ENCODE assay signal across 39 cellular contexts in genomic region chr16:65822148-65822547, GRCh38.
"Had no signal": no experiment of that assay in that cellular context is flagged by ENCODE, and none has a peak within 500 bp of the region (broad histone marks: within the 10 kb centered on the region; RNA-seq: fewer than 3 reads in every experiment).

No MANE protein-coding gene starts in this region.

- H3K9me3 ChIP-seq: adrenal gland, ascending aorta, body of pancreas had no signal

- H3K36me3 ChIP-seq: adrenal gland, ascending aorta, brain microvascular endothelial cell, breast epithelium, cardiac muscle cell had no signal

- H3K4me1 ChIP-seq: adrenal gland, ascending aorta, body of pancreas, breast epithelium had no signal

- ATAC-seq: activated naive CD4-positive, alpha-beta T cell treated with anti-CD3 and anti-CD28 coated beads, Interleukin-2, amount 50 U/mL, for 72 hours; activated naive CD8-positive, alpha-beta T cell treated with anti-CD3 and anti-CD28 coated beads, Interleukin-2, amount 50 U/mL, for 24 hours; activated T-cell treated with anti-CD3 and anti-CD28 coated beads, Interleukin-2, amount 50 U/mL, for 4 hours; activated T-cell treated with anti-CD3 and anti-CD28 coated beads, Interleukin-2, amount 50 U/mL, for 72 hours; activated T-helper 17 cell treated with anti-CD3 and anti-CD28 coated beads, Interleukin-2, amount 50 U/mL, for 72 hours; body of pancreas had no signal

- H3K4me3 Mint-ChIP-seq: activated naive CD4-positive, alpha-beta T cell treated with anti-CD3 and anti-CD28 coated beads for 36 hours; activated naive CD4-positive, alpha-beta T cell treated with anti-CD3 and anti-CD28 coated beads, Interleukin-2, amount 10 ng/mL, durations not matched to agents 7 days and 5 days; activated naive CD4-positive, alpha-beta T cell treated with anti-CD3 and anti-CD28 coated beads, Interleukin-2, amount 50 U/mL, for 24 hours; activated naive CD8-positive, alpha-beta T cell; activated naive CD8-positive, alpha-beta T cell treated with anti-CD3 and anti-CD28 coated beads for 36 hours; activated naive CD8-positive, alpha-beta T cell treated with anti-CD3 and anti-CD28 coated beads, Interleukin-2, amount 10 ng/mL, durations not matched to agents 7 days and 5 days; activated naive CD8-positive, alpha-beta T cell treated with anti-CD3 and anti-CD28 coated beads, Interleukin-2, amount 50 U/mL, for 24 hours; activated T-cell treated with anti-CD3 and anti-CD28 coated beads, Interleukin-2, amount 50 U/mL, for 24 hours; activated T-cell treated with anti-CD3 and anti-CD28 coated beads, Interleukin-2, amount 50 U/mL, for 4 hours; activated T-cell treated with anti-CD3 and anti-CD28 coated beads, Interleukin-2, amount 50 U/mL, for 72 hours; activated T-helper 1 cell treated with anti-CD3 and anti-CD28 coated beads, Interleukin-12 subunit alpha, Interleukin-12 subunit beta, Interleukin-2, Interleukin-4 antibody, amounts not matched to agents 30 ng/mL and 10 ng/mL and 1 ng/mL, durations not matched to agents 14 hours and 24 hours and 36 hours; activated T-helper 17 cell treated with anti-CD3 and anti-CD28 coated beads, Interleukin-2, amount 50 U/mL, for 72 hours; brain; central memory CD8-positive, alpha-beta T cell had no signal

- H3K4me3 ChIP-seq: adrenal gland, ascending aorta, body of pancreas, breast epithelium, cardiac muscle cell had no signal

- FAIRE-seq: astrocyte, bronchial epithelial cell had no signal

- H3K27ac ChIP-seq: adrenal gland, ascending aorta, body of pancreas, brain microvascular endothelial cell, breast epithelium, cardiac muscle cell had no signal

- H3K27me3 Mint-ChIP-seq: activated naive CD4-positive, alpha-beta T cell treated with anti-CD3 and anti-CD28 coated beads, Interleukin-2, amount 10 ng/mL, durations not matched to agents 7 days and 5 days; activated naive CD4-positive, alpha-beta T cell treated with anti-CD3 and anti-CD28 coated beads, Interleukin-2, amount 50 U/mL, for 24 hours; activated naive CD8-positive, alpha-beta T cell; activated naive CD8-positive, alpha-beta T cell treated with anti-CD3 and anti-CD28 coated beads, Interleukin-2, amount 10 ng/mL, durations not matched to agents 7 days and 5 days; activated naive CD8-positive, alpha-beta T cell treated with anti-CD3 and anti-CD28 coated beads, Interleukin-2, amount 50 U/mL, for 24 hours; activated T-cell treated with anti-CD3 and anti-CD28 coated beads, Interleukin-2, amount 50 U/mL, for 24 hours; central memory CD8-positive, alpha-beta T cell had no signal

- H3K27ac Mint-ChIP-seq: activated naive CD4-positive, alpha-beta T cell treated with anti-CD3 and anti-CD28 coated beads for 36 hours; activated naive CD4-positive, alpha-beta T cell treated with anti-CD3 and anti-CD28 coated beads, Interleukin-2, amount 10 ng/mL, durations not matched to agents 7 days and 5 days; activated naive CD4-positive, alpha-beta T cell treated with anti-CD3 and anti-CD28 coated beads, Interleukin-2, amount 50 U/mL, for 24 hours; activated naive CD4-positive, alpha-beta T cell treated with anti-CD3 and anti-CD28 coated beads, Interleukin-2, amount 50 U/mL, for 72 hours; activated naive CD8-positive, alpha-beta T cell; activated naive CD8-positive, alpha-beta T cell treated with anti-CD3 and anti-CD28 coated beads for 36 hours; activated naive CD8-positive, alpha-beta T cell treated with anti-CD3 and anti-CD28 coated beads, Interleukin-2, amount 10 ng/mL, durations not matched to agents 7 days and 5 days; activated naive CD8-positive, alpha-beta T cell treated with anti-CD3 and anti-CD28 coated beads, Interleukin-2, amount 50 U/mL, for 24 hours; activated T-cell treated with anti-CD3 and anti-CD28 coated beads, Interleukin-2, amount 50 U/mL, for 24 hours; activated T-cell treated with anti-CD3 and anti-CD28 coated beads, Interleukin-2, amount 50 U/mL, for 72 hours; activated T-helper 1 cell treated with anti-CD3 and anti-CD28 coated beads, Interleukin-12 subunit alpha, Interleukin-12 subunit beta, Interleukin-2, Interleukin-4 antibody, amounts not matched to agents 30 ng/mL and 10 ng/mL and 1 ng/mL, durations not matched to agents 14 hours and 24 hours and 36 hours; activated T-helper 17 cell treated with anti-CD3 and anti-CD28 coated beads, Interleukin-2, amount 50 U/mL, for 72 hours; activated T-helper 2 cell treated with anti-CD3 and anti-CD28 coated beads, Interferon-gamma antibody, Interleukin-2, Interleukin-4, amounts not matched to agents 10 μg/mL and 5 μg/mL and 100 μg/mL, durations not matched to agents 14 hours and 24 hours and 36 hours; brain had no signal

- H3K36me3 Mint-ChIP-seq: activated naive CD4-positive, alpha-beta T cell treated with anti-CD3 and anti-CD28 coated beads, Interleukin-2, amount 10 ng/mL, durations not matched to agents 7 days and 5 days; activated naive CD4-positive, alpha-beta T cell treated with anti-CD3 and anti-CD28 coated beads, Interleukin-2, amount 50 U/mL, for 24 hours; activated naive CD4-positive, alpha-beta T cell treated with anti-CD3 and anti-CD28 coated beads, Interleukin-2, amount 50 U/mL, for 72 hours; activated naive CD8-positive, alpha-beta T cell; activated naive CD8-positive, alpha-beta T cell treated with anti-CD3 and anti-CD28 coated beads for 36 hours; activated naive CD8-positive, alpha-beta T cell treated with anti-CD3 and anti-CD28 coated beads, Interleukin-2, amount 10 ng/mL, durations not matched to agents 7 days and 5 days; brain had no signal

- DNase-seq: activated effector memory CD4-positive, alpha-beta T cell treated with anti-CD3 and anti-CD28 coated beads, Interleukin-2, amount 50 U/mL, for 16 hours; activated effector memory CD4-positive, alpha-beta T cell treated with Interleukin-2 at 50 U/mL for 16 hours; activated gamma-delta T cell; activated gamma-delta T cell treated with Interleukin-2 at 50 U/mL for 16 hours; activated naive CD4-positive, alpha-beta T cell; activated naive CD4-positive, alpha-beta T cell treated with anti-CD3 and anti-CD28 coated beads for 36 hours; activated naive CD4-positive, alpha-beta T cell treated with anti-CD3 and anti-CD28 coated beads, Interleukin-2, amount 10 ng/mL, durations not matched to agents 7 days and 5 days; activated naive CD4-positive, alpha-beta T cell treated with Interleukin-2 at 50 U/mL for 16 hours; activated naive CD8-positive, alpha-beta T cell treated with anti-CD3 and anti-CD28 coated beads for 36 hours; activated naive CD8-positive, alpha-beta T cell treated with anti-CD3 and anti-CD28 coated beads, Interleukin-2, amount 10 ng/mL, durations not matched to agents 7 days and 5 days; activated naive CD8-positive, alpha-beta T cell treated with anti-CD3 and anti-CD28 coated beads, Interleukin-2, amount 50 U/mL, for 24 hours; activated T-cell treated with anti-CD3 and anti-CD28 coated beads, Interleukin-2, amount 50 U/mL, for 1 hour; activated T-cell treated with anti-CD3 and anti-CD28 coated beads, Interleukin-2, amount 50 U/mL, for 24 hours; activated T-cell treated with anti-CD3 and anti-CD28 coated beads, Interleukin-2, amount 50 U/mL, for 4 hours; activated T-cell treated with anti-CD3 and anti-CD28 coated beads, Interleukin-2, amount 50 U/mL, for 48 hours; activated T-cell treated with anti-CD3 and anti-CD28 coated beads, Interleukin-2, amount 50 U/mL, for 72 hours; adrenal gland; amniotic stem cell; amygdala; anterior cingulate cortex; aorta; body of pancreas; brain microvascular endothelial cell; caudate nucleus; central memory CD4-positive, alpha-beta T cell; cerebellar nuclear complex had no signal

- H3K4me1 Mint-ChIP-seq: activated naive CD4-positive, alpha-beta T cell treated with anti-CD3 and anti-CD28 coated beads, Interleukin-2, amount 10 ng/mL, durations not matched to agents 7 days and 5 days; activated naive CD4-positive, alpha-beta T cell treated with anti-CD3 and anti-CD28 coated beads, Interleukin-2, amount 50 U/mL, for 24 hours; activated naive CD8-positive, alpha-beta T cell treated with anti-CD3 and anti-CD28 coated beads for 36 hours; activated naive CD8-positive, alpha-beta T cell treated with anti-CD3 and anti-CD28 coated beads, Interleukin-2, amount 10 ng/mL, durations not matched to agents 7 days and 5 days; activated naive CD8-positive, alpha-beta T cell treated with anti-CD3 and anti-CD28 coated beads, Interleukin-2, amount 50 U/mL, for 24 hours; activated T-helper 17 cell treated with anti-CD3 and anti-CD28 coated beads, Interleukin-2, amount 50 U/mL, for 72 hours; central memory CD8-positive, alpha-beta T cell had no signal

- H3K27me3 ChIP-seq: adrenal gland, ascending aorta, body of pancreas, brain microvascular endothelial cell, breast epithelium, cardiac muscle cell had no signal

- H3K9me3 Mint-ChIP-seq: activated naive CD4-positive, alpha-beta T cell treated with anti-CD3 and anti-CD28 coated beads for 36 hours; activated naive CD4-positive, alpha-beta T cell treated with anti-CD3 and anti-CD28 coated beads, Interleukin-2, amount 10 ng/mL, durations not matched to agents 7 days and 5 days; activated T-cell treated with anti-CD3 and anti-CD28 coated beads, Interleukin-2, amount 50 U/mL, for 24 hours; activated T-cell treated with anti-CD3 and anti-CD28 coated beads, Interleukin-2, amount 50 U/mL, for 4 hours; activated T-helper 1 cell treated with anti-CD3 and anti-CD28 coated beads, Interleukin-12 subunit alpha, Interleukin-12 subunit beta, Interleukin-2, Interleukin-4 antibody, amounts not matched to agents 30 ng/mL and 10 ng/mL and 1 ng/mL, durations not matched to agents 14 hours and 24 hours and 36 hours; activated T-helper 2 cell treated with anti-CD3 and anti-CD28 coated beads, Interferon-gamma antibody, Interleukin-2, Interleukin-4, amounts not matched to agents 10 μg/mL and 5 μg/mL and 100 μg/mL, durations not matched to agents 14 hours and 24 hours and 36 hours; brain; central memory CD8-positive, alpha-beta T cell had no signal
